ENCODE assay signal across 1 cellular context in the genomic region with DNA sequence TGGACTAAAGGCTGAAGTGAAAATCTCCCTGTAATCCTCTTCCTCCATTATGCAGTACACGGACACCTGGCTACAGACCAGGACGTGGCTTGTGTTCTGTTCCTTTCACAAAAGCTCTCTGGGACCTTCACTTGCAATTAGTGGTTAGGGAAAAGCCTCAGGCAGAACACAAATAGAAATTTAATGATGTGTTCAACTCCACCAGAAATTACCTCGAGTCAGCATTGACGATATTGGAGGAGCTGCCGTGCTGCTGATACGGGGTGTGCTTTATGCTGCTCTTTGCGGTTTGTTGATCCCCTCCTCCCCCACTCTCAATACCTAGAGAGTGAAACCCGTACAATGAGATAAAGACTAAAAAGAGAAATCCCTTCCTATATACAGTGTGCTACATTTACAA.
TF ChIP-seq lines count a peak whose summit lies in the region.

No MANE protein-coding gene starts in this region.

TF ChIP-seq in HEK293, 187 proteins besides CTCF, POLR2A, EP300 and RAD21 (continued from another document):
- TF ChIP-seq FEZF1 (tag by site-specific recombination; IDR thresholded peaks at IDR 0.05) = peak; percentile 25; the same call in 1 of the 2 replicates
- TF ChIP-seq SP7 (tag by site-specific recombination; IDR thresholded peaks at IDR 0.05) = peak; percentile 56; the same call in 1 of the 2 replicates
- no peak for TF ChIP-seq MYNN (tag by site-specific recombination; IDR thresholded peaks at IDR 0.05; ENCODE audit: borderline replicate concordance)
